Comparison of ENCODE assay signal across 12 cellular contexts in the genomic region with DNA sequence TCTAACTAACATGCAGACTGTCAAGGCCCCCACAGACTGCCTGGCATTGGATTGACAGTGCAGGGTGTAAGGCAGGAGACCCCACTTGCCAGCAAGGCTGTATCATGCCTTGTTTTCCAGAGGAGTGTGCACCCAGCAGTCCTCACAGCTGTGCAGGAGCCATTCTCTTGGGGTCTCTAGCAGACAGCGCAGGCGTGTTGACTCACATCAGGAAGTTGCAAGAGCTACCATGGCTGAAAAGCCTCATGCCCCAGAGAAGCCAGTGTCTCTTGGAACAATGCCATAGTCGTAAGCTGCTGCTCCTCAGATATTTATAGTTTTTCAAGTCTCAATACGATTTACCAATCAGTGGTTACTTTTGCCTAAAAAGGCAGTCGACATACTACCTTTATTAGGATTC.
DNase-seq lines count a peak whose midpoint lies in the region; ATAC-seq and TF ChIP-seq lines count a peak whose summit lies in the region.
"Had no signal": no experiment of that assay in that cellular context is flagged by ENCODE, and none has a peak within 500 bp of the region (broad histone marks: within the 10 kb centered on the region; RNA-seq: fewer than 3 reads in every experiment).

No MANE protein-coding gene starts in this region.

- TF ChIP-seq CTCF in NB4 (IDR thresholded peaks at IDR 0.05; ENCODE audit: low read depth, low read length) = no peak
- no peak for TF ChIP-seq CTCF in fibroblast of lung (conservative IDR thresholded peaks at IDR 0.05 in 1 of 2, IDR thresholded peaks at IDR 0.05 in 1 of 2; ENCODE audit: low read depth in 1 of 2, low read length in 2 of 2)
- TF ChIP-seq CTCF in psoas muscle (IDR thresholded peaks at IDR 0.05) = no peak
- no peak for TF ChIP-seq CTCF in mesothelial cell of epicardium (IDR thresholded peaks at IDR 0.05; ENCODE audit: unreplicated experiment)

- H3K9ac ChIP-seq in fibroblast of lung (ENCODE audit: insufficient read depth, low read length) = no peak overlapping the region
- H3K9ac ChIP-seq: GM23248 had no signal

- H3K4me1 ChIP-seq in fibroblast of lung (ENCODE audit: control insufficient read depth, extremely low read depth, insufficient read depth, low read length) (peaks cover 8% of the 10 kb centered on the region), psoas muscle (peaks cover 11% of the 10 kb centered on the region)

- H3K9me3 ChIP-seq in fibroblast of lung (ENCODE audit: control insufficient read depth, insufficient read depth, low read depth, low read length) (no peaks in the 10 kb centered on the region), psoas muscle (no peaks in the 10 kb centered on the region)
- H3K9me3 ChIP-seq: MG63 had no signal

- no peaks in the 10 kb centered on the region for H3K9me3 Mint-ChIP-seq in mesothelial cell of epicardium
- H3K9me3 Mint-ChIP-seq: activated T-helper 17 cell treated with anti-CD3 and anti-CD28 coated beads, Interleukin-2, amount 50 U/mL, for 72 hours had no signal

- H3K27me3 Mint-ChIP-seq in mesothelial cell of epicardium (ENCODE audit: low read depth) = no peaks in the 10 kb centered on the region

- H3K27me3 ChIP-seq in fibroblast of lung (ENCODE audit: control insufficient read depth, insufficient read depth, low read length) = no peaks in the 10 kb centered on the region
- no peaks in the 10 kb centered on the region for H3K27me3 ChIP-seq in psoas muscle (ENCODE audit: insufficient read depth in 3 of 3, low read length in 2 of 3)
- H3K27me3 ChIP-seq: MG63 had no signal

- H4K20me1 ChIP-seq in fibroblast of lung (ENCODE audit: control insufficient read depth, extremely low read depth, insufficient read depth, low read length) = no peaks in the 10 kb centered on the region

- ATAC-seq in psoas muscle (peak in 3 of 4 donors; percentile 51 to 57 (median 53)), HG03175 (IDR thresholded peaks at IDR 0.05; ENCODE audit: unreplicated experiment) (no peak)
- ATAC-seq: activated T-helper 17 cell treated with anti-CD3 and anti-CD28 coated beads, Interleukin-2, amount 50 U/mL, for 72 hours had no signal

- H3K27ac ChIP-seq in fibroblast of lung (ENCODE audit: insufficient read depth, low read length) (no peak overlapping the region), psoas muscle (no peak overlapping the region)
- H3K27ac ChIP-seq: GM23248 had no signal

- no peaks in the 10 kb centered on the region for H3K79me2 ChIP-seq in fibroblast of lung (ENCODE audit: control insufficient read depth, insufficient read depth, low read length)

- H2AFZ ChIP-seq in fibroblast of lung (ENCODE audit: low read length) = no peak overlapping the region
- H2AFZ ChIP-seq: GM23248 had no signal

- TF ChIP-seq POLR2A in NB4 (IDR thresholded peaks at IDR 0.05; ENCODE audit: extremely low read depth, insufficient read length) = no peak

- no peak overlapping the region for H3K27ac Mint-ChIP-seq in mesothelial cell of epicardium
- H3K27ac Mint-ChIP-seq: activated T-helper 17 cell treated with anti-CD3 and anti-CD28 coated beads, Interleukin-2, amount 50 U/mL, for 72 hours had no signal

- DNase-seq in EL (peak; percentile 8), NB4 (ENCODE audit: low read depth) (peak; percentile 80), fibroblast of lung (ENCODE audit: low read depth in 2 of 2) (peak; percentile 68 to 69), psoas muscle (peak in 1 of 2 donors; percentile 60), mesothelial cell of epicardium (ENCODE audit: low spot score in 2 of 2, unreplicated experiment in 2 of 2) (no peak), DMS79 (lab: John Stamatoyannopoulos, UW) (no peak), GOT3 (lab: John Stamatoyannopoulos, UW) (no peak)
- DNase-seq: DMS53, GM23248, MG63 had no signal

- H3K4me3 Mint-ChIP-seq in mesothelial cell of epicardium = no peak overlapping the region
- H3K4me3 Mint-ChIP-seq: activated T-helper 17 cell treated with anti-CD3 and anti-CD28 coated beads, Interleukin-2, amount 50 U/mL, for 72 hours had no signal

- H3K36me3 ChIP-seq in fibroblast of lung (ENCODE audit: control insufficient read depth, insufficient read depth, low read length) (no peaks in the 10 kb centered on the region), psoas muscle (ENCODE audit: insufficient read depth in 1 of 2, low read depth in 1 of 2) (no peaks in the 10 kb centered on the region)
- H3K36me3 ChIP-seq: MG63 had no signal

- 53 to 57% (median 54%) methylated on average over 5 of the region's 5 CpGs for WGBS in psoas muscle, 3 donors

- H3K4me1 Mint-ChIP-seq in mesothelial cell of epicardium = peaks cover 22% of the 10 kb centered on the region
- H3K4me1 Mint-ChIP-seq: activated T-helper 17 cell treated with anti-CD3 and anti-CD28 coated beads, Interleukin-2, amount 50 U/mL, for 72 hours had no signal

- no peak overlapping the region for H3K4me2 ChIP-seq in fibroblast of lung (ENCODE audit: extremely low read depth, insufficient read depth, low read length)

- no peak overlapping the region for H3K4me3 ChIP-seq in NB4 (ENCODE audit: low read depth, low read length)
- H3K4me3 ChIP-seq in fibroblast of lung (replicated peaks in 1 of 4; ENCODE audit: control extremely low read depth in 1 of 4, insufficient read depth in 1 of 4, low read depth in 3 of 4, low read length in 4 of 4) = no peak overlapping the region
- H3K4me3 ChIP-seq in psoas muscle = no peak overlapping the region
- H3K4me3 ChIP-seq: GM23248, MG63 had no signal

- peaks cover 3% of the 10 kb centered on the region for H3K36me3 Mint-ChIP-seq in mesothelial cell of epicardium

- intact Hi-C loops in psoas muscle (cut with DNase I) = no loop called here

Comparison
In these comparisons a context has a peak if more than half of its experiments do, and no peak if none do; other contexts are left out.
1. DNase-seq: peak in EL (single experiment), NB4 (single experiment) and fibroblast of lung (2 of 2); none in mesothelial cell of epicardium (0 of 2), DMS79 (single experiment) and GOT3 (single experiment).